ENCODE assay signal across 8 cellular contexts in the genomic region with DNA sequence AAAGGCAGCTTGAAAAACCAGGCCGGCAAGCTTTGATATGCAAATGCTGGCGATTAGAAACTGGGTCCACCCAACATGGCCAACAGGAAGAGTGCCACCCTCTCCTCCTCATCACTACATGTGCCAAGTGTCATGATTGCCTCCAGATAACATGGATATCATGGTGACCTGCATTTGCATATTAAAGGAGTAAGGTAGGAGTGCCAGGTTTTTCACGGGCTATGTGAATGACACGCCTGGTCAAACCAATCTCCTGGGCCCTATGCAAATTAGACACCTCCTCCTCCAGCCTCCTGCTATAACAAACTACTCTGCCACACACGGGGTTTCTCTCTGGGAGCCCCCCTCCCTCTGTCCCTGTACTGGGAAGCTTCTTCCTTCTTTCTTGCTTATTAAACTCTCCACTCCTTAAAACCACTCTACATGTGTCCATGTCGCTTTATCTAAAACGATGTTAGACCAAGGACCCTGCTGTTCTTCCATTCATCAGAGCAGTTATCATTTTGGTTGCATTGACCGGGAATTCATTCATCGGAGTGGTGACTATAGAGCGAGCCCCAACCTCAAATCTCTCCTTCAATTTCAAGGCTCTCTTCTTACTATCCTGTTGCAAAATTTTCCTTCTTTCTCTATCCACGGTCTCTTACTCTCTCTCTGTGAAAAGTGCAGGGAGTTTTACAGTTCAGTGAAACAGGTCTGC. TPM values are rescaled to one million over a fixed set of nuclear protein-coding genes. Genes with fewer than 3 reads are reported as not detected.
DNase-seq lines count a peak whose midpoint lies in the region; ATAC-seq and TF ChIP-seq lines count a peak whose summit lies in the region.
"Had no signal": no experiment of that assay in that cellular context is flagged by ENCODE, and none has a peak within 500 bp of the region (broad histone marks: within the 10 kb centered on the region; RNA-seq: fewer than 3 reads in every experiment).

No MANE protein-coding gene starts in this region.

- H3K4me1 Mint-ChIP-seq in H9 = peaks cover 29 to 36% of the 10 kb centered on the region in 2 experiments

- H3K27ac ChIP-seq in H9 (ENCODE audit: insufficient read length, low read depth, low read length) (no peak overlapping the region), PC-3 (ENCODE audit: low read length) (no peak overlapping the region), gastroesophageal sphincter (no peak overlapping the region)

- no peak overlapping the region for H2BK20ac ChIP-seq in H9 (ENCODE audit: low read depth, low read length, poor library complexity, severe bottlenecking)

- H3K4me1 ChIP-seq in H9 (ENCODE audit: insufficient read depth, low read length) (peaks cover 7% of the 10 kb centered on the region; the same call in 1 of the 2 replicates), PC-3 (ENCODE audit: insufficient read depth, low read length) (no peaks in the 10 kb centered on the region), gastroesophageal sphincter (peaks cover 0 to 13% (median 0%) of the 10 kb centered on the region in 3 donors)

- BruUV-seq in PC-3 (replicated peaks; lab: Mats Ljungman, UMichigan) = no TSS peak

- no peak overlapping the region for H3K56ac ChIP-seq in H9 (ENCODE audit: insufficient read length, low read depth, low read length)

- peak overlapping the region; percentile 20 to 88 (median 59); a peak in 6 of 7 replicates for H3K27ac Mint-ChIP-seq in H9

- H3K18ac ChIP-seq in H9 (ENCODE audit: insufficient read length, low read depth, low read length) = no peak overlapping the region

- H3K4me3 Mint-ChIP-seq in H9 = peak overlapping the region; percentile 73 to 81

- no peaks in the 10 kb centered on the region for H3K79me1 ChIP-seq in H9 (ENCODE audit: insufficient read depth, low read depth, low read length, poor library complexity, severe bottlenecking)

- H3K4me2 ChIP-seq in H9 (ENCODE audit: insufficient read depth, insufficient read length, low read length) (peak overlapping the region; percentile 70), PC-3 (ENCODE audit: low read length) (peak overlapping the region; percentile 51; the same call in 1 of the 2 replicates)

- intact Hi-C loops in PC-3 (cut with micrococcal nuclease) = loop anchor here (1.0 to 2.0 kb wide), 3 partner anchors 50 to 495 kb away; no protein-coding TSS in a partner anchor

- peaks cover 3% of the 10 kb centered on the region for H3K23me2 ChIP-seq in H9 (ENCODE audit: insufficient read length, low read depth, low read length, poor library complexity, severe bottlenecking)

- H2AK5ac ChIP-seq in H9 (ENCODE audit: insufficient read length, low read length) = no peak overlapping the region

- TF ChIP-seq CTCF in H9 (conservative IDR thresholded peaks at IDR 0.05) = no peak
- no peak for TF ChIP-seq CTCF in PC-3 (conservative IDR thresholded peaks at IDR 0.05; ENCODE audit: low read depth, low read length)
- TF ChIP-seq CTCF in gastroesophageal sphincter (IDR thresholded peaks at IDR 0.05) = no peak
- TF ChIP-seq CTCF in retinal pigment epithelial cell (conservative IDR thresholded peaks at IDR 0.05; ENCODE audit: low read depth, low read length) = no peak

- H4K20me1 ChIP-seq in H9 (ENCODE audit: control insufficient read depth, insufficient read depth, insufficient read length) (no peaks in the 10 kb centered on the region), PC-3 (ENCODE audit: low read length) (no peaks in the 10 kb centered on the region)

- no peak overlapping the region for H3T11ph ChIP-seq in H9 (ENCODE audit: low read length)

- H3K27me3 ChIP-seq in H9 (ENCODE audit: insufficient read depth, low read length) (no peaks in the 10 kb centered on the region), PC-3 (ENCODE audit: low read length) (peaks cover 8% of the 10 kb centered on the region; the same call in 1 of the 2 replicates), gastroesophageal sphincter (peaks cover 17% of the 10 kb centered on the region)

- no peak overlapping the region for H4K8ac ChIP-seq in H9 (replicated peaks; ENCODE audit: insufficient read length, low read depth, low read length)

- H3K9ac ChIP-seq in H9 (ENCODE audit: extremely low read depth, insufficient read length, low read length) (no peak overlapping the region), PC-3 (ENCODE audit: low read length) (no peak overlapping the region)

- no peaks in the 10 kb centered on the region; the same call in 1 of the 2 replicates for H3K27me3 Mint-ChIP-seq in H9 (ENCODE audit: low read depth)

- H2BK5ac ChIP-seq in H9 (ENCODE audit: insufficient read length, low read length) = no peak overlapping the region

- no peaks in the 10 kb centered on the region for H3K79me2 ChIP-seq in H9 (ENCODE audit: insufficient read depth, low read length)
- H3K79me2 ChIP-seq in PC-3 (ENCODE audit: low read length) = no peaks in the 10 kb centered on the region

- POLR2A ChIA-PET in PC-3 (lab: Charles Lee; ENCODE audit: unreplicated experiment) = no interaction called here

- no peaks in the 10 kb centered on the region for H3F3A ChIP-seq in PC-3 (ENCODE audit: low read length, unreplicated experiment)

- H3K9me2 ChIP-seq in PC-3 (replicated peaks; ENCODE audit: low read length) = no peaks in the 10 kb centered on the region

- H3K23ac ChIP-seq in H9 (ENCODE audit: insufficient read length, low read depth, low read length) = no peak overlapping the region

- no CpG with 5 or more reads among the region's 11 CpGs for WGBS in H9 (ENCODE audit: extremely low coverage, insufficient read length, low lambda C conversion rate)
- 6 to 18% methylated on average over 9 to 11 of the region's 11 CpGs for WGBS in gastroesophageal sphincter (ENCODE audit: low coverage in 1 of 2), 2 donors

- no peak overlapping the region for H4K91ac ChIP-seq in H9 (ENCODE audit: insufficient read length, low read depth, low read length)

- CTCF ChIA-PET in PC-3 (lab: Charles Lee) = interaction anchor here (0.5 kb wide), 1 partner anchor 414 kb away, joined by 3 read pairs; no protein-coding TSS in a partner anchor

- no peak overlapping the region for H3K14ac ChIP-seq in H9 (ENCODE audit: insufficient read depth, low read length)

- no peak overlapping the region for H4K5ac ChIP-seq in H9 (ENCODE audit: insufficient read length, low read depth, low read length)

- H3K9me3 Mint-ChIP-seq in H9 = no peaks in the 10 kb centered on the region

- no peak for TF ChIP-seq EP300 in gastroesophageal sphincter (IDR thresholded peaks at IDR 0.05)

- no peak for TF ChIP-seq POLR2A in gastroesophageal sphincter (IDR thresholded peaks at IDR 0.05)

- H3K4me3 ChIP-seq in PC-3 (ENCODE audit: low read length) (peak overlapping the region; percentile 37; the same call in 1 of the 2 replicates), gastroesophageal sphincter (no peak overlapping the region), retinal pigment epithelial cell (ENCODE audit: low read length) (peak overlapping the region; percentile 12)

- ATAC-seq in PC-3 = no peak; the same call in 1 of the 2 replicates
- peak; percentile 18 for ATAC-seq in gastroesophageal sphincter
- no peak for ATAC-seq in activated CD4-positive, CD25-positive, alpha-beta regulatory T cell treated with anti-CD3 and anti-CD28 coated beads, Interleukin-2, amount 50 U/mL, for 24 hours
- ATAC-seq in HG02763 (IDR thresholded peaks at IDR 0.05; ENCODE audit: unreplicated experiment) = no peak

- DNase-seq in H9 = peak; percentile 92
- DNase-seq in PC-3 = no peak
- no peak for DNase-seq in retinal pigment epithelial cell (ENCODE audit: low read depth)
- no peak for DNase-seq in stimulated activated CD4-positive, alpha-beta T cell treated with anti-CD3 and anti-CD28 coated beads, Interleukin-15, amount 100 ng/mL, for 24 hours

- H2BK120ac ChIP-seq in H9 (ENCODE audit: low read depth, low read length, poor library complexity, severe bottlenecking) = no peak overlapping the region

- no peaks in the 10 kb centered on the region; a peak in 1 of 7 replicates for H3K36me3 Mint-ChIP-seq in H9 (ENCODE audit: insufficient read depth in 1 of 3, low read depth in 3 of 3)

- H3K36me3 ChIP-seq in PC-3 (ENCODE audit: low read depth, low read length) (no peaks in the 10 kb centered on the region), gastroesophageal sphincter (no peaks in the 10 kb centered on the region)

- H3K4ac ChIP-seq in H9 (ENCODE audit: low read depth, low read length) = no peak overlapping the region

- H2BK15ac ChIP-seq in H9 (ENCODE audit: low read depth, low read length) = no peak overlapping the region

- H2AFZ ChIP-seq in H9 (ENCODE audit: low read length) = no peak overlapping the region
- H2AFZ ChIP-seq in PC-3 (ENCODE audit: low read length) = peak overlapping the region; percentile 77

- H2BK12ac ChIP-seq in H9 (ENCODE audit: insufficient read length, low read depth, low read length) = no peak overlapping the region

- H3K9me3 ChIP-seq in H9 (ENCODE audit: control insufficient read depth, low read depth, low read length) (no peaks in the 10 kb centered on the region), PC-3 (ENCODE audit: low read length) (no peaks in the 10 kb centered on the region), gastroesophageal sphincter (no peaks in the 10 kb centered on the region)

RNA-seq across cellular contexts. Expression of a gene that starts 27.5 kb away (rescaled TPM):
- total RNA-seq in H9 (2021) (not detected in 2 replicates), PC-3 (2014; rRNA removed) (not detected in 2 replicates), gastroesophageal sphincter (not detected)
- total RNA-seq: NCI-H460 had no signal

RNA-seq across cellular contexts. Expression of a gene that starts 57.4 kb away (rescaled TPM):
- 9.1 and 9.9 TPM in 2 replicates for total RNA-seq in H9 (2021)
- not detected in 2 replicates for total RNA-seq in PC-3 (2014; rRNA removed)
- total RNA-seq in gastroesophageal sphincter = not detected
- total RNA-seq: NCI-H460 had no signal

Comparison
In these comparisons a context has a peak if more than half of its experiments do, and no peak if none do; other contexts are left out.
1. H3K4me3 ChIP-seq: peak in PC-3 (single experiment) and retinal pigment epithelial cell (single experiment); none in gastroesophageal sphincter (0 of 2).